Comparison of ENCODE assay signal across 19 cellular contexts in the genomic region with DNA sequence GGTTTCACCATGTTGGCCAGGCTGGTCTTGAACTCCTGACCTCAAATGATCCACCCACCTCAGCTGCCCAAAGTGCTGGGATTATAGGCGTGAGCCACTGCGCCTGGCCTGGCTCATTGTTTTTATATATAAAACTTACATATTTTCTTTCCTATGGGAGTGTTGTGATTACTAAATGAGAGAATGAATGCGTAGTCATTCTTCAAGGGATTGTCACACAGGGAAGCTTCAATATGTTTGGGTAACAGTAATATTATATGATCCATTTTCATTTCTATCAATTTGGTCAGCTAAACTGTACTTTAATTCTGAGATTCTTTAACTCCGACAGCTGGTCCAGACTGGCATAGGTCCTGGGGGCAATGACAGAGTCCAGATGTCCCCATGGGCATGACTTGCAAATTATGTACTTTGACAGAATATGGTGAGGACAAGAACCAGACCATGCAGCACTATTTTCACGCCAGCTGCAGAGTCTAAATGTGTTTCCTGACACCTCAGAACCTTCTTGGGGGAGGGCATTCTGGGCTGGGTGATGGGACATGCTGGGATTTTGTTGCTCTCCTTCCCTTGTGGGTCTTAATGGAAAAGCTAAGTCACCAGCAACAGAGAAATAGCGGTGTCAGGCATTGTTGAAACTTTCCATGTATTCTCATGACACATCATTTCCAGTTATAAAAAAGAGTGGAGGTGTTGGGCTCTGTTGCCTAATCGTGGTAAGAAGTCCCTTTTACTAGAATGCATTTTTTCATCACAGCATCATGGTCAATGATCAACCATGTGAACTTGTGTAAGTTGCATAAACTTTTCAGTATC. TPM values are rescaled to one million over a fixed set of nuclear protein-coding genes. Genes with fewer than 3 reads are reported as not detected.
DNase-seq lines count a peak whose midpoint lies in the region; ATAC-seq, FAIRE-seq and TF ChIP-seq lines count a peak whose summit lies in the region.
"Had no signal": no experiment of that assay in that cellular context is flagged by ENCODE, and none has a peak within 500 bp of the region (broad histone marks: within the 10 kb centered on the region; RNA-seq: fewer than 3 reads in every experiment).

No MANE protein-coding gene starts in this region.

- BruUV-seq in mammary epithelial cell (replicated peaks; lab: Mats Ljungman, UMichigan) = no TSS peak

- no peak for TF ChIP-seq RAD21 in A549 (conservative IDR thresholded peaks at IDR 0.05 in 1 of 2, IDR thresholded peaks at IDR 0.05 in 1 of 2)

- peaks cover 6% of the 10 kb centered on the region for H3K4me1 Mint-ChIP-seq in activated CD4-positive, alpha-beta memory T cell treated with anti-CD3 and anti-CD28 coated beads for 36 hours (ENCODE audit: low read depth)
- H3K4me1 Mint-ChIP-seq: central memory CD8-positive, alpha-beta T cell had no signal

- peaks cover 17% of the 10 kb centered on the region for H3K4me1 ChIP-seq in A549
- H3K4me1 ChIP-seq in mammary epithelial cell (ENCODE audit: insufficient read depth, low read length) = peaks cover 17% of the 10 kb centered on the region
- H3K4me1 ChIP-seq in lower lobe of right lung = no peaks in the 10 kb centered on the region

- H3K27ac ChIP-seq in A549 = no peak overlapping the region
- H3K27ac ChIP-seq in mammary epithelial cell (ENCODE audit: insufficient read depth, low read depth, low read length) = no peak overlapping the region
- no peak overlapping the region for H3K27ac ChIP-seq in lower lobe of right lung
- H3K27ac ChIP-seq: VCaP had no signal

- no peaks in the 10 kb centered on the region for H3K79me2 ChIP-seq in mammary epithelial cell (ENCODE audit: insufficient read depth, low read length)

- H3K27me3 Mint-ChIP-seq in activated CD4-positive, alpha-beta memory T cell treated with anti-CD3 and anti-CD28 coated beads for 36 hours = peaks cover 7% of the 10 kb centered on the region

- H3K36me3 Mint-ChIP-seq in activated CD4-positive, alpha-beta memory T cell treated with anti-CD3 and anti-CD28 coated beads for 36 hours = no peaks in the 10 kb centered on the region

- CTCF ChIA-PET in A549 (lab: Yijun Ruan, JAX) (interaction anchor here (0.9 to 1.3 kb wide), 2 partner anchors 9 to 144 kb away, joined by 3 read pairs; no protein-coding TSS in a partner anchor), mammary epithelial cell (lab: Charles Lee; ENCODE audit: low non-redundant PET) (no interaction called here)
- CTCF ChIA-PET in activated CD4-positive, alpha-beta memory T cell treated with anti-CD3 and anti-CD28 coated beads for 36 hours (lab: Charles Lee) = no interaction called here

- TF ChIP-seq EP300 in A549 (IDR thresholded peaks at IDR 0.05) = no peak

- H4K20me1 ChIP-seq in mammary epithelial cell (ENCODE audit: insufficient read depth, low read length) = no peaks in the 10 kb centered on the region

- H3K9ac ChIP-seq in mammary epithelial cell (ENCODE audit: insufficient read depth, low read length) = no peak overlapping the region

- dilution Hi-C loops in mammary epithelial cell (cut with HindIII; ENCODE audit: low sequenced_read_pairs) = loop anchor here (5.0 kb wide), 3 partner anchors 37 to 87 kb away; no protein-coding TSS in a partner anchor

- H3K4me3 Mint-ChIP-seq in activated CD4-positive, alpha-beta memory T cell treated with anti-CD3 and anti-CD28 coated beads for 36 hours = no peak overlapping the region
- H3K4me3 Mint-ChIP-seq: central memory CD8-positive, alpha-beta T cell had no signal

- ATAC-seq in A549 = no peak
- ATAC-seq in lower lobe of right lung = no peak
- ATAC-seq: left lobe of liver, PC-3 had no signal

- TF ChIP-seq CTCF in A549 (IDR thresholded peaks at IDR 0.05) (no peak), mammary epithelial cell (conservative IDR thresholded peaks at IDR 0.05 in 1 of 2, IDR thresholded peaks at IDR 0.05 in 1 of 2; ENCODE audit: extremely low read depth in 1 of 2, insufficient read depth in 1 of 2, low read depth in 1 of 2, low read length in 2 of 2) (no peak), lower lobe of right lung (IDR thresholded peaks at IDR 0.05) (no peak)

- WGBS in A549 (ENCODE audit: missing lambda C conversion rate) = 65% methylated on average over 7 of the region's 7 CpGs
- WGBS in mammary epithelial cell (ENCODE audit: low coverage, missing lambda C conversion rate) = 68% methylated on average over 7 of the region's 7 CpGs

- peaks cover 4% of the 10 kb centered on the region for H3K9me3 Mint-ChIP-seq in activated CD4-positive, alpha-beta memory T cell treated with anti-CD3 and anti-CD28 coated beads for 36 hours
- H3K9me3 Mint-ChIP-seq: central memory CD8-positive, alpha-beta T cell had no signal

- no peaks in the 10 kb centered on the region for H3K9me3 ChIP-seq in A549
- H3K9me3 ChIP-seq in mammary epithelial cell (replicated peaks; ENCODE audit: insufficient read depth, low read length) = no peaks in the 10 kb centered on the region
- H3K9me3 ChIP-seq in lower lobe of right lung = no peaks in the 10 kb centered on the region

- in situ Hi-C loops in mammary epithelial cell (cut with MboI; ENCODE audit: low sequenced_read_pairs in 2 of 2) = no loop called here

- H3K36me3 ChIP-seq in mammary epithelial cell (ENCODE audit: insufficient read depth, low read length) (no peaks in the 10 kb centered on the region), lower lobe of right lung (no peaks in the 10 kb centered on the region)

- H3K4me3 ChIP-seq in A549 (no peak overlapping the region), mammary epithelial cell (replicated peaks in 1 of 3; ENCODE audit: insufficient read depth in 1 of 3, low read depth in 2 of 3, low read length in 3 of 3) (no peak overlapping the region), lower lobe of right lung (no peak overlapping the region)

- no peak overlapping the region for H2AFZ ChIP-seq in mammary epithelial cell (ENCODE audit: low read depth, low read length)

- no peak for TF ChIP-seq POLR2A in A549 (IDR thresholded peaks at IDR 0.05; ENCODE audit: low read length)

- H3K4me2 ChIP-seq in A549 = no peak overlapping the region
- H3K4me2 ChIP-seq in mammary epithelial cell (ENCODE audit: insufficient read depth, low read depth, low read length) = no peak overlapping the region

- POLR2A ChIA-PET in A549 (lab: Yijun Ruan, JAX) = no interaction called here
- POLR2A ChIA-PET in activated CD4-positive, alpha-beta memory T cell treated with anti-CD3 and anti-CD28 coated beads for 36 hours (lab: Charles Lee) = no interaction called here

- intact Hi-C loops in mammary epithelial cell (cut with micrococcal nuclease) (no loop called here), lower lobe of right lung (cut with DNase I) (no loop called here)
- intact Hi-C loops in activated CD4-positive, alpha-beta memory T cell treated with anti-CD3 and anti-CD28 coated beads for 36 hours (cut with micrococcal nuclease) = no loop called here

- DNase-seq in A549 (ENCODE audit: low read depth in 1 of 2, low spot score in 1 of 2) = peak in 1 of 2 experiments; percentile 25
- DNase-seq in H4 (ENCODE audit: low spot score) = peak; percentile 39
- DNase-seq in mammary epithelial cell = peak; percentile 67
- DNase-seq in kidney tubule cell (ENCODE audit: low spot score) = peak; percentile 84
- no peak for DNase-seq in NCI-H1930 (lab: John Stamatoyannopoulos, UW)
- DNase-seq in COR-L47 (lab: John Stamatoyannopoulos, UW) = no peak
- DNase-seq in lower lobe of right lung = no peak
- no peak for DNase-seq in activated CD4-positive, alpha-beta memory T cell treated with anti-CD3 and anti-CD28 coated beads for 36 hours
- DNase-seq: activated gamma-delta T cell; AML-193; DMS153; NCI-H1436; NCI-H510A; PC-3; retina; stimulated activated CD4-positive, alpha-beta T cell treated with anti-CD3 and anti-CD28 coated beads, Interleukin-2, amount 100 ng/mL, for 48 hours had no signal

- H3K27ac Mint-ChIP-seq in activated CD4-positive, alpha-beta memory T cell treated with anti-CD3 and anti-CD28 coated beads for 36 hours = no peak overlapping the region

- H3K27me3 ChIP-seq in mammary epithelial cell (ENCODE audit: insufficient read depth, low read length) = no peaks in the 10 kb centered on the region
- no peaks in the 10 kb centered on the region for H3K27me3 ChIP-seq in lower lobe of right lung (ENCODE audit: low read depth)

- peak; percentile 82 for FAIRE-seq in A549 (lab: Jason Lieb, UNC)

TF ChIP-seq in A549, 52 proteins besides CTCF, POLR2A, EP300 and RAD21:
- TF ChIP-seq MAFK (IDR thresholded peaks at IDR 0.05; ENCODE audit: partially characterized antibody) (peak; percentile 29), MAZ (IDR thresholded peaks at IDR 0.05; ENCODE audit: borderline replicate concordance, low read depth, low read length) (no peak), NFE2L2 (conservative IDR thresholded peaks at IDR 0.05; ENCODE audit: low read length) (peak; percentile 85)

RNA-seq across cellular contexts. Expression of gene TNC, which starts 40.9 kb away (rescaled TPM):
- 0.50 and 0.74 TPM in 2 replicates for polyA plus RNA-seq in A549 (2011; rRNA removed)
- polyA plus RNA-seq in A549 (2012; cell fraction: cytosol; rRNA removed) = 0.04 and 0.12 TPM in 2 replicates
- 0.31 and 0.36 TPM in 2 replicates for polyA plus RNA-seq in A549 (2012; cell fraction: nucleus; rRNA removed)
- 0.63 to 0.68 TPM (median 0.67 TPM) in 3 replicates for polyA plus RNA-seq in A549 (2017; fragmentation: RNase III; extraction: RNeasy Plus Mini Kit Qiagen cat#74134 plus additional on column Dnase treatment)
- polyA minus RNA-seq in A549 (2011; rRNA and poly(A)+ RNA removed) = 0.70 and 1.1 TPM in 2 replicates
- total RNA-seq in H4 (2014; rRNA removed; shearing (Covaris generic)) = 45.0 and 45.9 TPM in 2 replicates
- total RNA-seq in mammary epithelial cell = 100 to 1,000 TPM in 1 of 2 donors, 10 to 100 TPM in 1; 85.8 to 178 TPM
- polyA plus RNA-seq in mammary epithelial cell = 22.2 TPM
- polyA minus RNA-seq in mammary epithelial cell = 48.1 TPM
- 18.5 TPM for total RNA-seq in lower lobe of right lung
- 1 to 10 TPM in 1 of 2 experiments, under 1 TPM in 1; 0.52 to 1.2 TPM for total RNA-seq in activated CD4-positive, alpha-beta memory T cell treated with anti-CD3 and anti-CD28 coated beads for 36 hours

Comparison
In these comparisons a context has a peak if more than half of its experiments do, and no peak if none do; other contexts are left out.
1. DNase-seq: peak in H4 (single experiment), mammary epithelial cell (single experiment) and kidney tubule cell (single experiment); none in NCI-H1930 (0 of 2), COR-L47 (single experiment), lower lobe of right lung (single experiment) and activated CD4-positive, alpha-beta memory T cell treated with anti-CD3 and anti-CD28 coated beads for 36 hours (single experiment).